Comparison of ENCODE assay signal across 1 cellular context in genomic region chr15:42100021-42100800, GRCh38.
TF ChIP-seq lines count a peak whose summit lies in the region.

No MANE protein-coding gene starts in this region.

TF ChIP-seq in GM23338, 12 proteins besides CTCF, POLR2A, EP300 and RAD21 (continued from another document):
- no peak for TF ChIP-seq REST (IDR thresholded peaks at IDR 0.05; ENCODE audit: unreplicated experiment)
- TF ChIP-seq ETS1 (IDR thresholded peaks at IDR 0.05) = no peak
- no peak for TF ChIP-seq POLR2AphosphoS5 (IDR thresholded peaks at IDR 0.05; ENCODE audit: low read depth)
- no peak for TF ChIP-seq CREB1 (CRISPR knock-in tag; IDR thresholded peaks at IDR 0.05; ENCODE audit: low read depth)
- TF ChIP-seq NANOG (IDR thresholded peaks at IDR 0.05; ENCODE audit: borderline replicate concordance) = no peak
- TF ChIP-seq ZNF114 (CRISPR knock-in tag; IDR thresholded peaks at IDR 0.05) = no peak
